8 cellular contexts compared by ENCODE assay signal in the genomic region with DNA sequence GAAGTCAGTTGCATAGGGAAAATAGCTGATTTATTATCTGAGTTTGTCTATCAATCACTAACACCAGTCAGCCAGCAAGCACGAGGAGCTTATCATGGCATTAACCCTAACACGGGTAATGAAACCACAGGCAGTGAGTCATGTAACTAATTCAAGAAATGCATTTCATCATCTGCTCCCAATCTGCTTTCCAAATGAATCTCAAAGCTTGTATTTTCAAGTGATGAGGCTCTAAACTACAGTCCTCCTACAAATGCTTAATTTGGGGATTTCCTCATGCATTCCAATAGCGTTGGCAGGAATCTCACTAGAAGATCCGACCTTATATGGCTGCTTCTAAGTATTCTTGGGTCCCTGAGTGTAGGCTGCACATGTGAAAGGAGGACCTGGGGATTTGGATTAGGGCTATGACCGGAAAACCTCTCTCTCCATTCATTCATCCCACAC.
DNase-seq lines count a peak whose midpoint lies in the region; ATAC-seq, FAIRE-seq and TF ChIP-seq lines count a peak whose summit lies in the region.

No MANE protein-coding gene starts in this region.

- no peak for TF ChIP-seq POLR2A in H54 (IDR thresholded peaks at IDR 0.05; ENCODE audit: low read depth, low read length)
- no peak for TF ChIP-seq POLR2A in ovary (IDR thresholded peaks at IDR 0.05)

- FAIRE-seq in H54 (lab: Jason Lieb, UNC) = peak; percentile 11

- H3K27ac ChIP-seq in ovary = no peak overlapping the region

- no peaks in the 10 kb centered on the region for H3K27me3 ChIP-seq in ovary

- WGBS in ovary, 3 donors = 21 to 27% (median 25%) methylated on average over 5 of the region's 5 CpGs

- no peak overlapping the region for H3K4me3 ChIP-seq in ovary

- no peaks in the 10 kb centered on the region for H3K9me3 ChIP-seq in ovary

- H3K4me1 ChIP-seq in ovary (ENCODE audit: insufficient read depth) = no peaks in the 10 kb centered on the region

- intact Hi-C loops in left ventricle myocardium superior (cut with micrococcal nuclease) = no loop called here
- intact Hi-C loops in ovary (cut with DNase I) = no loop called here

- ATAC-seq in left ventricle myocardium superior (peak; percentile 82), HG02870 (IDR thresholded peaks at IDR 0.05; ENCODE audit: unreplicated experiment) (no peak)

- DNase-seq in AG20443 (ENCODE audit: low spot score) (peak; percentile 86), H54 (ENCODE audit: insufficient read length, low spot score) (peak; percentile 47), SK-MEL-5 (ENCODE audit: low read depth, low spot score) (peak; percentile 41), left ventricle myocardium superior (no peak), ovary (no peak), SHP77 (lab: John Stamatoyannopoulos, UW) (no peak)
- no peak for DNase-seq in central memory CD4-positive, alpha-beta T cell

- no peaks in the 10 kb centered on the region for H3K36me3 ChIP-seq in ovary

- in situ Hi-C loops in SK-MEL-5 (cut with HindIII; ENCODE audit: low pct_unique_long_range_greater_than_20kb, low sequenced_read_pairs) = no loop called here

- no peak for TF ChIP-seq CTCF in ovary (IDR thresholded peaks at IDR 0.05)

- TF ChIP-seq EP300 in ovary (IDR thresholded peaks at IDR 0.05) = no peak

Comparison
In these comparisons a context has a peak if more than half of its experiments do, and no peak if none do; other contexts are left out.
1. DNase-seq: peak in AG20443 (single experiment), H54 (single experiment) and SK-MEL-5 (single experiment); none in left ventricle myocardium superior (single experiment), ovary (0 of 5), central memory CD4-positive, alpha-beta T cell (single experiment) and SHP77 (0 of 2).